In genomic region chr14:81137316-81137715, GRCh38 we compare ENCODE assay signal across 14 cellular contexts.
DNase-seq lines count a peak whose midpoint lies in the region; ATAC-seq and TF ChIP-seq lines count a peak whose summit lies in the region.
"Had no signal": no experiment of that assay in that cellular context is flagged by ENCODE, and none has a peak within 500 bp of the region (broad histone marks: within the 10 kb centered on the region; RNA-seq: fewer than 3 reads in every experiment).

No MANE protein-coding gene starts in this region.

- H3K27me3 Mint-ChIP-seq in stimulated activated memory B cell treated with anti-CD40 and anti-IgM and Interleukin-4, amounts not matched to agents 10 μg/mL and 1 μg/mL and 100 μg/mL, for 72 hours, result no peaks in the 10 kb centered on the region
- no peaks in the 10 kb centered on the region for H3K27me3 Mint-ChIP-seq in activated CD4-positive, alpha-beta T cell treated with anti-CD3 and anti-CD28 coated beads for 36 hours
- H3K27me3 Mint-ChIP-seq: CD4-positive, alpha-beta T cell had no signal

- H3K4me3 Mint-ChIP-seq in stimulated activated memory B cell treated with anti-CD40 and anti-IgM and Interleukin-4, amounts not matched to agents 10 μg/mL and 1 μg/mL and 100 μg/mL, for 72 hours, result no peak overlapping the region
- H3K4me3 Mint-ChIP-seq in activated CD4-positive, alpha-beta T cell treated with anti-CD3 and anti-CD28 coated beads for 36 hours, result no peak overlapping the region
- H3K4me3 Mint-ChIP-seq: CD4-positive, alpha-beta T cell had no signal

- POLR2A ChIA-PET in activated CD4-positive, alpha-beta T cell treated with anti-CD3 and anti-CD28 coated beads for 36 hours (lab: Charles Lee), result no interaction called here

- no peaks in the 10 kb centered on the region for H3K4me1 Mint-ChIP-seq in stimulated activated memory B cell treated with anti-CD40 and anti-IgM and Interleukin-4, amounts not matched to agents 10 μg/mL and 1 μg/mL and 100 μg/mL, for 72 hours
- no peaks in the 10 kb centered on the region for H3K4me1 Mint-ChIP-seq in activated CD4-positive, alpha-beta T cell treated with anti-CD3 and anti-CD28 coated beads for 36 hours

- CTCF ChIA-PET in activated CD4-positive, alpha-beta T cell treated with anti-CD3 and anti-CD28 coated beads for 36 hours (lab: Charles Lee), result interaction anchor here (1.1 to 1.3 kb wide), 2 partner anchors 23 to 33 kb away, joined by 3 to 4 read pairs; no protein-coding TSS in a partner anchor

- intact Hi-C loops in activated CD4-positive, alpha-beta T cell treated with anti-CD3 and anti-CD28 coated beads for 36 hours (cut with DNase I, micrococcal nuclease), result no loop called here

- DNase-seq in AG09319 (ENCODE audit: extremely low read depth, low read depth) (peak; percentile 12), HT1080 (ENCODE audit: low read depth) (peak; percentile 94), astrocyte of the cerebellum (ENCODE audit: low read depth) (peak; percentile 6), kidney epithelial cell (ENCODE audit: low read depth) (peak; percentile 84), NCI-H187 (lab: John Stamatoyannopoulos, UW) (no peak), DMS53 treated with DMSO at 0.1 percent for 48 hours (lab: John Stamatoyannopoulos, UW; ENCODE audit: unreplicated experiment) (no peak)
- DNase-seq in activated CD4-positive, alpha-beta T cell treated with anti-CD3 and anti-CD28 coated beads for 36 hours, result no peak
- DNase-seq: activated CD4-positive, alpha-beta T cell treated with anti-CD3 and anti-CD28 coated beads, Interleukin-2, amount 50 U/mL, for 48 hours; activated naive CD4-positive, alpha-beta T cell treated with anti-CD3 and anti-CD28 coated beads, Interleukin-2, amount 50 U/mL, for 16 hours; CD4-positive, alpha-beta T cell; NCI-H526 treated with DMSO at 0.1 percent for 48 hours; sigmoid colon; transverse colon had no signal

- H3K27me3 ChIP-seq in kidney epithelial cell (ENCODE audit: control insufficient read depth, insufficient read depth, low read length), result no peaks in the 10 kb centered on the region
- H3K27me3 ChIP-seq: sigmoid colon, transverse colon had no signal

- H3K36me3 ChIP-seq in kidney epithelial cell (ENCODE audit: control insufficient read depth, insufficient read depth, low read length), result no peaks in the 10 kb centered on the region
- H3K36me3 ChIP-seq: sigmoid colon, transverse colon had no signal

- H3K9me3 Mint-ChIP-seq in stimulated activated memory B cell treated with anti-CD40 and anti-IgM and Interleukin-4, amounts not matched to agents 10 μg/mL and 1 μg/mL and 100 μg/mL, for 72 hours, result no peaks in the 10 kb centered on the region
- H3K9me3 Mint-ChIP-seq in activated CD4-positive, alpha-beta T cell treated with anti-CD3 and anti-CD28 coated beads for 36 hours (ENCODE audit: low read depth), result no peaks in the 10 kb centered on the region
- H3K9me3 Mint-ChIP-seq: CD4-positive, alpha-beta T cell had no signal

- TF ChIP-seq CTCF in AG09319 (IDR thresholded peaks at IDR 0.05; ENCODE audit: low read depth, low read length), result no peak
- no peak for TF ChIP-seq CTCF in astrocyte of the cerebellum (IDR thresholded peaks at IDR 0.05; ENCODE audit: low read depth, low read length, missing control alignments)
- TF ChIP-seq CTCF in kidney epithelial cell (IDR thresholded peaks at IDR 0.05; ENCODE audit: insufficient read depth, low read length, poor library complexity, severe bottlenecking), result no peak

- no peak overlapping the region for H3K4me3 ChIP-seq in astrocyte of the cerebellum (ENCODE audit: low read depth, low read length)
- H3K4me3 ChIP-seq in kidney epithelial cell (ENCODE audit: low read depth, low read length), result no peak overlapping the region
- H3K4me3 ChIP-seq: sigmoid colon, transverse colon had no signal

- in situ Hi-C loops in astrocyte of the cerebellum (cut with HindIII; ENCODE audit: low sequenced_read_pairs), result no loop called here

- no peaks in the 10 kb centered on the region for H3K36me3 Mint-ChIP-seq in stimulated activated memory B cell treated with anti-CD40 and anti-IgM and Interleukin-4, amounts not matched to agents 10 μg/mL and 1 μg/mL and 100 μg/mL, for 72 hours
- no peaks in the 10 kb centered on the region for H3K36me3 Mint-ChIP-seq in activated CD4-positive, alpha-beta T cell treated with anti-CD3 and anti-CD28 coated beads for 36 hours (ENCODE audit: low read depth)

- no peak overlapping the region for H3K27ac Mint-ChIP-seq in stimulated activated memory B cell treated with anti-CD40 and anti-IgM and Interleukin-4, amounts not matched to agents 10 μg/mL and 1 μg/mL and 100 μg/mL, for 72 hours
- H3K27ac Mint-ChIP-seq in activated CD4-positive, alpha-beta T cell treated with anti-CD3 and anti-CD28 coated beads for 36 hours, result no peak overlapping the region
- H3K27ac Mint-ChIP-seq: CD4-positive, alpha-beta T cell had no signal

- ATAC-seq in stimulated activated memory B cell treated with anti-CD40 and anti-IgM and Interleukin-4, amounts not matched to agents 10 μg/mL and 1 μg/mL and 100 μg/mL, for 72 hours, result no peak
- no peak for ATAC-seq in activated CD4-positive, alpha-beta T cell treated with anti-CD3 and anti-CD28 coated beads for 36 hours

Comparison
In these comparisons a context has a peak if more than half of its experiments do, and no peak if none do; other contexts are left out.
1. DNase-seq: peak in AG09319 (single experiment), HT1080 (single experiment), astrocyte of the cerebellum (single experiment) and kidney epithelial cell (single experiment); none in NCI-H187 (0 of 2), activated CD4-positive, alpha-beta T cell treated with anti-CD3 and anti-CD28 coated beads for 36 hours (single experiment) and DMS53 treated with DMSO at 0.1 percent for 48 hours (single experiment).